In the genomic region with DNA sequence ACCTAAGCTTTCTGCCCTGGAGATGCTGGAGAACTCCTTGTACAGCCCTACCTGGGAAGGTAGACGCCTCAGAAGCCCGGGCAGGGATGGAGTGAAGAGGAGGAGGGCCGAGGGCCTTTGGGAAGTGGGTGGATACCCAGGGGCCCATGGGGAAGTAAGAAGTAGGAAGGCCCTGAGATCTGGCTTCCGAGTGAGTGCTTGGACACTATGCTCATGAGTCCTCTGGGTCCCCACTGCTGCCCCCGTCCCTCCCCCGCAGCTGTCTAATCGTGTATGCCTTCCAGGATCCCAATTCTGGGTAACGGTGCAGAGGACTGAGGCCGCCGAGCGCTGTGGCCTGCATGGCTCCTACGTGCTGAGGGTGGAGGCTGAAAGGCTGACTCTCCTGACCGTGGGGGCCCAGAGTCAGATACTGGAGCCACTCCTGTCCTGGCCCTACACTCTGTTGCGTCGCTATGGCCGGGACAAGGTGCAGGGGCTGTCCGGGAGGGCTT, we compare ENCODE assay signal across 8 cellular contexts. TPM values are rescaled to one million over a fixed set of nuclear protein-coding genes. Genes with fewer than 3 reads are reported as not detected.
A peak's percentile ranks its signal among the peaks of the same experiment; 100 is the strongest.
DNase-seq lines count a peak whose midpoint lies in the region; ATAC-seq, FAIRE-seq and TF ChIP-seq lines count a peak whose summit lies in the region.

No MANE protein-coding gene starts in this region.

- peak overlapping the region; percentile 84 to 88 for H3K4me3 Mint-ChIP-seq in effector memory CD8-positive, alpha-beta T cell
- H3K4me3 Mint-ChIP-seq in natural killer cell: peak overlapping the region; percentile 92

- peak overlapping the region; percentile 83 to 92 for H3K27ac Mint-ChIP-seq in effector memory CD8-positive, alpha-beta T cell
- peak overlapping the region; percentile 80 to 89 for H3K27ac Mint-ChIP-seq in natural killer cell

- peaks cover 11 to 22% of the 10 kb centered on the region in 2 donors for H3K27me3 Mint-ChIP-seq in effector memory CD8-positive, alpha-beta T cell
- peaks cover 10 to 20% of the 10 kb centered on the region in 2 donors for H3K27me3 Mint-ChIP-seq in natural killer cell (ENCODE audit: low read depth in 2 of 2)

- no peak for ATAC-seq in effector memory CD8-positive, alpha-beta T cell (replicated peaks)
- ATAC-seq in natural killer cell: no peak

- peaks cover 13 to 23% of the 10 kb centered on the region in 2 donors for H3K4me1 Mint-ChIP-seq in effector memory CD8-positive, alpha-beta T cell (ENCODE audit: low read depth in 2 of 2)
- peaks cover 14 to 42% of the 10 kb centered on the region in 2 donors for H3K4me1 Mint-ChIP-seq in natural killer cell

- H3K4me1 ChIP-seq in KMS-11 (ENCODE audit: low read depth, poor library complexity, severe bottlenecking): peaks cover 13% of the 10 kb centered on the region

- peaks cover 3% of the 10 kb centered on the region; the same call in 1 of the 2 replicates for H3K27me3 ChIP-seq in KMS-11 (ENCODE audit: insufficient read depth, low read depth)

- intact Hi-C loops in natural killer cell (cut with micrococcal nuclease): no loop called here

- H3K27ac ChIP-seq in KMS-11: no peak overlapping the region

- no peaks in the 10 kb centered on the region for H4K20me1 ChIP-seq in KMS-11 (ENCODE audit: insufficient read depth)

- peak overlapping the region; percentile 58 for H3K4me2 ChIP-seq in KMS-11

- no peak overlapping the region for H3K4me3 ChIP-seq in KMS-11 (IDR thresholded peaks at IDR 0.05; ENCODE audit: insufficient read depth, low read depth, low read length)

- H3K36me3 ChIP-seq in KMS-11 (ENCODE audit: insufficient read depth): no peaks in the 10 kb centered on the region

- H3K9me3 Mint-ChIP-seq in effector memory CD8-positive, alpha-beta T cell: no peaks in the 10 kb centered on the region
- H3K9me3 Mint-ChIP-seq in natural killer cell: no peaks in the 10 kb centered on the region

- no peak overlapping the region; the same call in 1 of the 2 replicates for H3K9ac ChIP-seq in KMS-11

- no peak overlapping the region for H2AFZ ChIP-seq in KMS-11 (ENCODE audit: low read depth)

- no peaks in the 10 kb centered on the region for H3K79me2 ChIP-seq in KMS-11 (ENCODE audit: insufficient read depth, low read depth)

- H3K36me3 Mint-ChIP-seq in effector memory CD8-positive, alpha-beta T cell (ENCODE audit: insufficient read depth): peaks cover 20% of the 10 kb centered on the region
- H3K36me3 Mint-ChIP-seq in natural killer cell: no peaks in the 10 kb centered on the region

- TF ChIP-seq CTCF in KMS-11 (conservative IDR thresholded peaks at IDR 0.05; ENCODE audit: low read depth, low read length): no peak
- no peak for TF ChIP-seq CTCF in natural killer cell (IDR thresholded peaks at IDR 0.05)

- DNase-seq in AML-193 (lab: John Stamatoyannopoulos, UW) (peak; percentile 41 to 42), natural killer cell (no peak), NCI-H82 treated with DMSO at 0.1 percent for 48 hours (lab: John Stamatoyannopoulos, UW; ENCODE audit: unreplicated experiment) (no peak), NCI-H2107 treated with DMSO at 0.1 percent for 48 hours (lab: John Stamatoyannopoulos, UW; ENCODE audit: unreplicated experiment) (no peak), OCI-M2 (lab: John Stamatoyannopoulos, UW; ENCODE audit: unreplicated experiment) (no peak), frontal cortex (ENCODE audit: low spot score in 2 of 2) (no peak)
- no peak for DNase-seq in effector memory CD8-positive, alpha-beta T cell

- FAIRE-seq in frontal cortex (lab: Jason Lieb, UNC): no peak

RNA-seq across cellular contexts. Expression of a gene that starts 1.1 kb away (rescaled TPM):
- total RNA-seq in natural killer cell (10 to 100 TPM; 17.4 to 24.9 (median 23.9) TPM), frontal cortex (3.7 TPM)

RNA-seq across cellular contexts. Expression of a gene that starts 1.9 kb away (rescaled TPM):
- total RNA-seq in natural killer cell (1 to 10 TPM in 1 of 3 donors, under 1 TPM in 2; 0.43 to 2.0 (median 0.93) TPM), frontal cortex (14.3 TPM)

RNA-seq across cellular contexts. Expression of a gene that starts 25.9 kb away (rescaled TPM):
- total RNA-seq in natural killer cell: 10 to 100 TPM; 32.1 to 47.6 (median 45.2) TPM
- total RNA-seq in frontal cortex: 54.2 TPM

RNA-seq across cellular contexts. Expression of a gene that starts 26.2 kb away (rescaled TPM):
- total RNA-seq in natural killer cell: 100 to 1,000 TPM; 234 to 242 (median 237) TPM
- total RNA-seq in frontal cortex: 42.0 TPM

RNA-seq across cellular contexts. Expression of a gene that starts 29.6 kb away (rescaled TPM):
- total RNA-seq in natural killer cell: under 1 TPM in 2 of 3 donors, not detected in 1; 0.21 to 0.43 TPM
- not detected for total RNA-seq in frontal cortex

Comparison
In these comparisons a context has a peak if more than half of its experiments do, and no peak if none do; other contexts are left out.
1. DNase-seq: peak in AML-193 (2 of 2); none in effector memory CD8-positive, alpha-beta T cell (0 of 3), natural killer cell (single experiment), NCI-H82 treated with DMSO at 0.1 percent for 48 hours (single experiment), NCI-H2107 treated with DMSO at 0.1 percent for 48 hours (single experiment), OCI-M2 (single experiment) and frontal cortex (0 of 2).